In genomic region chr7:150406565-150407421, GRCh38 we compare ENCODE assay signal across 8 cellular contexts. TPM values are rescaled to one million over a fixed set of nuclear protein-coding genes. Genes with fewer than 3 reads are reported as not detected.
A peak's percentile ranks its signal among the peaks of the same experiment; 100 is the strongest.
DNase-seq lines count a peak whose midpoint lies in the region; ATAC-seq and TF ChIP-seq lines count a peak whose summit lies in the region.

No MANE protein-coding gene starts in this region.

- TF ChIP-seq CTCF in heart right ventricle (IDR thresholded peaks at IDR 0.05): no peak

- H3K9me3 ChIP-seq in heart right ventricle: no peaks in the 10 kb centered on the region

- H3K4me1 ChIP-seq in heart right ventricle: peaks cover 14 to 36% (median 27%) of the 10 kb centered on the region in 9 donors

- DNase-seq in CD1c-positive myeloid dendritic cell (ENCODE audit: extremely low spot score) (peak; percentile 12), heart right ventricle (no peak), occipital lobe (lab: John Stamatoyannopoulos, UW) (no peak), hepatic stellate cell (ENCODE audit: low spot score) (no peak)
- DNase-seq in activated CD4-positive, alpha-beta T cell treated with anti-CD3 and anti-CD28 coated beads for 4 hours: peak; percentile 22 to 35

- H3K4me3 ChIP-seq in heart right ventricle: peak overlapping the region in 8 of 10 donors; percentile 49 to 89 (median 75)
- peak overlapping the region in 4 of 7 experiments; percentile 53 to 82 (median 60) for H3K4me3 ChIP-seq in skin epidermis

- H3K27ac ChIP-seq in heart right ventricle (peak overlapping the region in 9 of 10 donors; percentile 89 to 99 (median 97)), skin epidermis (peak overlapping the region in 19 of 21 experiments; percentile 16 to 99 (median 94))

- H3K27me3 ChIP-seq in heart right ventricle: no peaks in the 10 kb centered on the region

- peaks cover 0 to 17% (median 0%) of the 10 kb centered on the region in 9 donors for H3K36me3 ChIP-seq in heart right ventricle

- 51 to 57% methylated on average over 10 of the region's 10 CpGs for WGBS in heart right ventricle, 2 donors

- ATAC-seq in GM19324 (IDR thresholded peaks at IDR 0.05; ENCODE audit: low FRiP score, unreplicated experiment) (peak; percentile 58), HG03342 (IDR thresholded peaks at IDR 0.05; ENCODE audit: unreplicated experiment) (peak; percentile 61), heart right ventricle (no peak)

- intact Hi-C loops in heart right ventricle (cut with DNase I): loop anchor here in 4 of 10 donors (5.0 kb wide), 1 partner anchor 39 kb away; the partner anchor contains the start of gene REPIN1 (in 4 of the 4)

RNA-seq across cellular contexts. Expression of gene ZNF775, which starts 27.7 kb away (rescaled TPM):
- total RNA-seq in heart right ventricle: 1 to 10 TPM; 1.9 to 4.7 (median 2.9) TPM
- 1 to 10 TPM; 2.4 to 4.3 TPM for polyA plus RNA-seq in heart right ventricle
- 10.6 TPM for total RNA-seq in occipital lobe

RNA-seq across cellular contexts. Expression of gene REPIN1, which starts 38.2 kb away (rescaled TPM):
- total RNA-seq in heart right ventricle (100 to 1,000 TPM in 8 of 10 donors, 10 to 100 TPM in 2; 88.7 to 132 (median 114) TPM), occipital lobe (26.8 TPM)
- 10 to 100 TPM; 51.0 to 53.0 TPM for polyA plus RNA-seq in heart right ventricle

RNA-seq across cellular contexts. Expression of gene GIMAP8, which starts 43.6 kb away (rescaled TPM):
- total RNA-seq in heart right ventricle (10 to 100 TPM; 13.4 to 39.4 (median 16.2) TPM), occipital lobe (2.8 TPM)
- polyA plus RNA-seq in heart right ventricle: 10 to 100 TPM; 19.2 to 19.5 TPM

Comparison
In these comparisons a context has a peak if more than half of its experiments do, and no peak if none do; other contexts are left out.
1. DNase-seq: peak in CD1c-positive myeloid dendritic cell (single experiment) and activated CD4-positive, alpha-beta T cell treated with anti-CD3 and anti-CD28 coated beads for 4 hours (2 of 2); none in heart right ventricle (0 of 2), occipital lobe (single experiment) and hepatic stellate cell (single experiment).
2. ATAC-seq: peak in GM19324 (single experiment) and HG03342 (single experiment); none in heart right ventricle (0 of 8).